Comparison of ENCODE assay signal across 1 cellular context in the genomic region with DNA sequence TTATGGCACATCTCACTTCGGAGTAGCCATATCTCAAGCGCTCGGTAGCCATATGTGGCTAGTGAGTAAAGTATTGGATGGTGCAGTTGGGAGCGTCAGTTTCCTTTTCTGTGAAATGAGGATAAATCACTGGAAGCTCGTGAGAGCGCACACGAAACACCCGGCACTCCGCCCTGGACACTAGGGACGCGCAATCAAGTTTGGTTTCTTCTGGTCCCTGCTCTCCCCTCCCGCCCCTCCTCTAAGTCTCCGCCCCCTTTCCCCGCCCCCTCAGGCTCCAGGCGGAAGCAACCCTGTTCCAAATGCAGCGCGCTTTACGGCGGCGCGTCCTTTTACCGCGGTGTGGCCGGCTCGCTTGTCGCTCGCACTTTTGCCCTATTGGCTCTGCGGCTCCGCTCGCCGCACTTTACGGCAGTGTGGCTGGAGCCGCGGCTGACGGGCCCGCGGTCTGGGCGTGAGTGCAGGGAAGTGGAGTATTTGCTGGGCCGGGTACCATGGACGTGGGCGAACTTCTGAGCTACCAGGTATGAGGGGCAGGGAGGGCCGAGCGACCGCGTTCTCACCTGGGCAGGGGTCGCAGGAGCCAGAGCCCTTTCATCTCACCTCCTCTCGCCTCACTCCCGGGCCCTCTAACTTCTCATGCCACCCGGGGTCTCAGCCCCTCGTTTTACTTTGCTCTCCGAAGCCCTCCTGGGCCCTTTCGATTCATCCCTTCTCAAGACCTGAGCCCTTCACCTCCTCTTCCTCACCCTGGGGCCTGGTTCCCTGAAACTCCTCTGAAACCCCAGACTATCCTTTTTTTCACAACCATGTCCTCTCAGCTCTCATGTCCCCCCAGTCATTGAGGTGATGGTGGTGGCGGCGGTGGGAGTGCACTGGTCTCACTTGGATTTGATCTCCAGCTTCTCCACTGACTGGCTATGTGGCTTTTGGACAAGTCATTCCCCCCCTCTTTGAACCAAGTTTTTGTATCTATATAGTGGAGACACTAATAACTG.
TF ChIP-seq lines count a peak whose summit lies in the region.

A gene with protein sequence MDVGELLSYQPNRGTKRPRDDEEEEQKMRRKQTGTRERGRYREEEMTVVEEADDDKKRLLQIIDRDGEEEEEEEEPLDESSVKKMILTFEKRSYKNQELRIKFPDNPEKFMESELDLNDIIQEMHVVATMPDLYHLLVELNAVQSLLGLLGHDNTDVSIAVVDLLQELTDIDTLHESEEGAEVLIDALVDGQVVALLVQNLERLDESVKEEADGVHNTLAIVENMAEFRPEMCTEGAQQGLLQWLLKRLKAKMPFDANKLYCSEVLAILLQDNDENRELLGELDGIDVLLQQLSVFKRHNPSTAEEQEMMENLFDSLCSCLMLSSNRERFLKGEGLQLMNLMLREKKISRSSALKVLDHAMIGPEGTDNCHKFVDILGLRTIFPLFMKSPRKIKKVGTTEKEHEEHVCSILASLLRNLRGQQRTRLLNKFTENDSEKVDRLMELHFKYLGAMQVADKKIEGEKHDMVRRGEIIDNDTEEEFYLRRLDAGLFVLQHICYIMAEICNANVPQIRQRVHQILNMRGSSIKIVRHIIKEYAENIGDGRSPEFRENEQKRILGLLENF (plus strand): TSS at position 402 of the 998 bp plus-strand sequence. CDS start 93 bp downstream, at position 495.

TF ChIP-seq in HepG2, 621 proteins besides CTCF, POLR2A, EP300 and RAD21 (continued from another document):
- TF ChIP-seq, protein P1, sequence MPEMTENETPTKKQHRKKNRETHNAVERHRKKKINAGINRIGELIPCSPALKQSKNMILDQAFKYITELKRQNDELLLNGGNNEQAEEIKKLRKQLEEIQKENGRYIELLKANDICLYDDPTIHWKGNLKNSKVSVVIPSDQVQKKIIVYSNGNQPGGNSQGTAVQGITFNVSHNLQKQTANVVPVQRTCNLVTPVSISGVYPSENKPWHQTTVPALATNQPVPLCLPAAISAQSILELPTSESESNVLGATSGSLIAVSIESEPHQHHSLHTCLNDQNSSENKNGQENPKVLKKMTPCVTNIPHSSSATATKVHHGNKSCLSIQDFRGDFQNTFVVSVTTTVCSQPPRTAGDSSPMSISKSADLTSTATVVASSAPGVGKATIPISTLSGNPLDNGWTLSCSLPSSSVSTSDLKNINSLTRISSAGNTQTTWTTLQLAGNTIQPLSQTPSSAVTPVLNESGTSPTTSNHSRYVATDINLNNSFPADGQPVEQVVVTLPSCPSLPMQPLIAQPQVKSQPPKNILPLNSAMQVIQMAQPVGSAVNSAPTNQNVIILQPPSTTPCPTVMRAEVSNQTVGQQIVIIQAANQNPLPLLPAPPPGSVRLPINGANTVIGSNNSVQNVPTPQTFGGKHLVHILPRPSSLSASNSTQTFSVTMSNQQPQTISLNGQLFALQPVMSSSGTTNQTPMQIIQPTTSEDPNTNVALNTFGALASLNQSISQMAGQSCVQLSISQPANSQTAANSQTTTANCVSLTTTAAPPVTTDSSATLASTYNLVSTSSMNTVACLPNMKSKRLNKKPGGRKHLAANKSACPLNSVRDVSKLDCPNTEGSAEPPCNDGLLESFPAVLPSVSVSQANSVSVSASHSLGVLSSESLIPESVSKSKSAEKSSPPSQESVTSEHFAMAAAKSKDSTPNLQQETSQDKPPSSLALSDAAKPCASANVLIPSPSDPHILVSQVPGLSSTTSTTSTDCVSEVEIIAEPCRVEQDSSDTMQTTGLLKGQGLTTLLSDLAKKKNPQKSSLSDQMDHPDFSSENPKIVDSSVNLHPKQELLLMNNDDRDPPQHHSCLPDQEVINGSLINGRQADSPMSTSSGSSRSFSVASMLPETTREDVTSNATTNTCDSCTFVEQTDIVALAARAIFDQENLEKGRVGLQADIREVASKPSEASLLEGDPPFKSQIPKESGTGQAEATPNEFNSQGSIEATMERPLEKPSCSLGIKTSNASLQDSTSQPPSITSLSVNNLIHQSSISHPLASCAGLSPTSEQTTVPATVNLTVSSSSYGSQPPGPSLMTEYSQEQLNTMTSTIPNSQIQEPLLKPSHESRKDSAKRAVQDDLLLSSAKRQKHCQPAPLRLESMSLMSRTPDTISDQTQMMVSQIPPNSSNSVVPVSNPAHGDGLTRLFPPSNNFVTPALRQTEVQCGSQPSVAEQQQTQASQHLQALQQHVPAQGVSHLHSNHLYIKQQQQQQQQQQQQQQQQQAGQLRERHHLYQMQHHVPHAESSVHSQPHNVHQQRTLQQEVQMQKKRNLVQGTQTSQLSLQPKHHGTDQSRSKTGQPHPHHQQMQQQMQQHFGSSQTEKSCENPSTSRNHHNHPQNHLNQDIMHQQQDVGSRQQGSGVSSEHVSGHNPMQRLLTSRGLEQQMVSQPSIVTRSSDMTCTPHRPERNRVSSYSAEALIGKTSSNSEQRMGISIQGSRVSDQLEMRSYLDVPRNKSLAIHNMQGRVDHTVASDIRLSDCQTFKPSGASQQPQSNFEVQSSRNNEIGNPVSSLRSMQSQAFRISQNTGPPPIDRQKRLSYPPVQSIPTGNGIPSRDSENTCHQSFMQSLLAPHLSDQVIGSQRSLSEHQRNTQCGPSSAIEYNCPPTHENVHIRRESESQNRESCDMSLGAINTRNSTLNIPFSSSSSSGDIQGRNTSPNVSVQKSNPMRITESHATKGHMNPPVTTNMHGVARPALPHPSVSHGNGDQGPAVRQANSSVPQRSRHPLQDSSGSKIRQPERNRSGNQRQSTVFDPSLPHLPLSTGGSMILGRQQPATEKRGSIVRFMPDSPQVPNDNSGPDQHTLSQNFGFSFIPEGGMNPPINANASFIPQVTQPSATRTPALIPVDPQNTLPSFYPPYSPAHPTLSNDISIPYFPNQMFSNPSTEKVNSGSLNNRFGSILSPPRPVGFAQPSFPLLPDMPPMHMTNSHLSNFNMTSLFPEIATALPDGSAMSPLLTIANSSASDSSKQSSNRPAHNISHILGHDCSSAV (CRISPR knock-in tag; IDR thresholded peaks at IDR 0.05; ENCODE audit: borderline replicate concordance), result peak; percentile 37; the same call in 1 of the 2 replicates
- TF ChIP-seq, protein P2, sequence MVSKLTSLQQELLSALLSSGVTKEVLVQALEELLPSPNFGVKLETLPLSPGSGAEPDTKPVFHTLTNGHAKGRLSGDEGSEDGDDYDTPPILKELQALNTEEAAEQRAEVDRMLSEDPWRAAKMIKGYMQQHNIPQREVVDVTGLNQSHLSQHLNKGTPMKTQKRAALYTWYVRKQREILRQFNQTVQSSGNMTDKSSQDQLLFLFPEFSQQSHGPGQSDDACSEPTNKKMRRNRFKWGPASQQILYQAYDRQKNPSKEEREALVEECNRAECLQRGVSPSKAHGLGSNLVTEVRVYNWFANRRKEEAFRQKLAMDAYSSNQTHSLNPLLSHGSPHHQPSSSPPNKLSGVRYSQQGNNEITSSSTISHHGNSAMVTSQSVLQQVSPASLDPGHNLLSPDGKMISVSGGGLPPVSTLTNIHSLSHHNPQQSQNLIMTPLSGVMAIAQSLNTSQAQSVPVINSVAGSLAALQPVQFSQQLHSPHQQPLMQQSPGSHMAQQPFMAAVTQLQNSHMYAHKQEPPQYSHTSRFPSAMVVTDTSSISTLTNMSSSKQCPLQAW (CRISPR knock-in tag; IDR thresholded peaks at IDR 0.05), result peak; percentile 96
- TF ChIP-seq GABPB1 (CRISPR knock-in tag; IDR thresholded peaks at IDR 0.05) (peak; percentile 95), ZNF670 (CRISPR knock-in tag; IDR thresholded peaks at IDR 0.05; ENCODE audit: borderline replicate concordance) (0 out of 2 replicates have a peak, but pooled peaks have one; percentile 46), FOXK1 (CRISPR knock-in tag; IDR thresholded peaks at IDR 0.05; ENCODE audit: borderline replicate concordance, low read depth) (peak; percentile 99), ZMAT3 (CRISPR knock-in tag; conservative IDR thresholded peaks at IDR 0.05) (peak; percentile 88), U2AF2 (IDR thresholded peaks at IDR 0.05; ENCODE audit: low read depth, low read length) (no peak), RARA (CRISPR knock-in tag; IDR thresholded peaks at IDR 0.05) (peak; percentile 49), ZNF256 (CRISPR knock-in tag; conservative IDR thresholded peaks at IDR 0.05) (peak; percentile 87; the same call in 1 of the 2 replicates), CHD2 (IDR thresholded peaks at IDR 0.05; ENCODE audit: low read depth, low read length) (peak; percentile 36; the same call in 1 of the 2 replicates), GTF2F1 (IDR thresholded peaks at IDR 0.05; ENCODE audit: low read length) (no peak)
- TF ChIP-seq, protein P3, sequence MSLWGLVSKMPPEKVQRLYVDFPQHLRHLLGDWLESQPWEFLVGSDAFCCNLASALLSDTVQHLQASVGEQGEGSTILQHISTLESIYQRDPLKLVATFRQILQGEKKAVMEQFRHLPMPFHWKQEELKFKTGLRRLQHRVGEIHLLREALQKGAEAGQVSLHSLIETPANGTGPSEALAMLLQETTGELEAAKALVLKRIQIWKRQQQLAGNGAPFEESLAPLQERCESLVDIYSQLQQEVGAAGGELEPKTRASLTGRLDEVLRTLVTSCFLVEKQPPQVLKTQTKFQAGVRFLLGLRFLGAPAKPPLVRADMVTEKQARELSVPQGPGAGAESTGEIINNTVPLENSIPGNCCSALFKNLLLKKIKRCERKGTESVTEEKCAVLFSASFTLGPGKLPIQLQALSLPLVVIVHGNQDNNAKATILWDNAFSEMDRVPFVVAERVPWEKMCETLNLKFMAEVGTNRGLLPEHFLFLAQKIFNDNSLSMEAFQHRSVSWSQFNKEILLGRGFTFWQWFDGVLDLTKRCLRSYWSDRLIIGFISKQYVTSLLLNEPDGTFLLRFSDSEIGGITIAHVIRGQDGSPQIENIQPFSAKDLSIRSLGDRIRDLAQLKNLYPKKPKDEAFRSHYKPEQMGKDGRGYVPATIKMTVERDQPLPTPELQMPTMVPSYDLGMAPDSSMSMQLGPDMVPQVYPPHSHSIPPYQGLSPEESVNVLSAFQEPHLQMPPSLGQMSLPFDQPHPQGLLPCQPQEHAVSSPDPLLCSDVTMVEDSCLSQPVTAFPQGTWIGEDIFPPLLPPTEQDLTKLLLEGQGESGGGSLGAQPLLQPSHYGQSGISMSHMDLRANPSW (CRISPR knock-in tag; IDR thresholded peaks at IDR 0.05; ENCODE audit: borderline replicate concordance), result 0 out of 2 replicates have a peak, but pooled peaks have one; percentile 90
